21 cellular contexts compared by ENCODE assay signal in genomic region chr12:94250130-94250529, GRCh38.
DNase-seq lines count a peak whose midpoint lies in the region; ATAC-seq and TF ChIP-seq lines count a peak whose summit lies in the region.
"Had no signal": no experiment of that assay in that cellular context is flagged by ENCODE, and none has a peak within 500 bp of the region (broad histone marks: within the 10 kb centered on the region; RNA-seq: fewer than 3 reads in every experiment).

No MANE protein-coding gene starts in this region.

- H3K4me1 ChIP-seq in tibial artery = no peaks in the 10 kb centered on the region
- H3K4me1 ChIP-seq: Caco-2 had no signal

- no peaks in the 10 kb centered on the region for H3K9me3 Mint-ChIP-seq in activated T-cell treated with anti-CD3 and anti-CD28 coated beads, Interleukin-2, amount 50 U/mL, for 24 hours
- H3K9me3 Mint-ChIP-seq in activated T-cell treated with anti-CD3 and anti-CD28 coated beads, Interleukin-2, amount 50 U/mL, for 4 hours = no peaks in the 10 kb centered on the region
- no peaks in the 10 kb centered on the region for H3K9me3 Mint-ChIP-seq in activated B cell treated with CpG ODN at 0.5 μM for 24 hours
- no peaks in the 10 kb centered on the region for H3K9me3 Mint-ChIP-seq in osteocyte (ENCODE audit: unreplicated experiment)
- no peaks in the 10 kb centered on the region for H3K9me3 Mint-ChIP-seq in stimulated activated memory B cell treated with anti-CD40 and anti-IgM and Interleukin-4, amounts not matched to agents 10 μg/mL and 1 μg/mL and 100 μg/mL, for 72 hours
- H3K9me3 Mint-ChIP-seq: CD8-positive, alpha-beta T cell; HFFc6 had no signal

- no peaks in the 10 kb centered on the region for H3K9me3 ChIP-seq in tibial artery
- H3K9me3 ChIP-seq: BLaER1, Caco-2 had no signal

- no peak overlapping the region for H3K27ac ChIP-seq in tibial artery
- H3K27ac ChIP-seq: 22Rv1, BLaER1, C4-2B, GM23248 had no signal

- no peak for DNase-seq in activated T-cell treated with anti-CD3 and anti-CD28 coated beads, Interleukin-2, amount 50 U/mL, for 24 hours
- DNase-seq in activated T-cell treated with anti-CD3 and anti-CD28 coated beads, Interleukin-2, amount 50 U/mL, for 4 hours = no peak
- DNase-seq in activated B cell treated with CpG ODN at 0.5 μM for 24 hours = no peak
- DNase-seq in osteocyte (ENCODE audit: extremely low spot score, unreplicated experiment) = peak; percentile 38
- DNase-seq in tibial artery = no peak
- DNase-seq in NCI-H187 (lab: John Stamatoyannopoulos, UW) = no peak
- no peak for DNase-seq in activated CD8-positive, alpha-beta memory T cell treated with anti-CD3 and anti-CD28 coated beads, Interleukin-2, amount 50 U/mL, for 48 hours
- DNase-seq: Caco-2; CD4-positive, CD25-positive, alpha-beta regulatory T cell; CD8-positive, alpha-beta T cell; DMS153; DND-41; GM23248; H7; HFFc6 had no signal

- H3K27ac Mint-ChIP-seq in activated T-cell treated with anti-CD3 and anti-CD28 coated beads, Interleukin-2, amount 50 U/mL, for 24 hours = peak overlapping the region; percentile 30
- H3K27ac Mint-ChIP-seq in activated B cell treated with CpG ODN at 0.5 μM for 24 hours (peak overlapping the region; percentile 37), osteocyte (ENCODE audit: unreplicated experiment) (no peak overlapping the region)
- H3K27ac Mint-ChIP-seq in stimulated activated memory B cell treated with anti-CD40 and anti-IgM and Interleukin-4, amounts not matched to agents 10 μg/mL and 1 μg/mL and 100 μg/mL, for 72 hours = peak overlapping the region; percentile 53
- H3K27ac Mint-ChIP-seq: B cell; CD8-positive, alpha-beta T cell; HFFc6 had no signal

- POLR2A ChIA-PET in activated B cell treated with CpG ODN at 0.5 μM for 24 hours (lab: Charles Lee) = no interaction called here

- H3K36me3 ChIP-seq in tibial artery = no peaks in the 10 kb centered on the region
- H3K36me3 ChIP-seq: BLaER1 had no signal

- H3K4me3 ChIP-seq in tibial artery = no peak overlapping the region
- H3K4me3 ChIP-seq: BLaER1, GM23248 had no signal

- TF ChIP-seq CTCF in activated B cell treated with CpG ODN at 0.5 μM for 24 hours (IDR thresholded peaks at IDR 0.05) (no peak), osteocyte (IDR thresholded peaks at IDR 0.05) (no peak), tibial artery (IDR thresholded peaks at IDR 0.05) (no peak)

- no peak overlapping the region for H3K4me3 Mint-ChIP-seq in activated T-cell treated with anti-CD3 and anti-CD28 coated beads, Interleukin-2, amount 50 U/mL, for 24 hours
- no peak overlapping the region for H3K4me3 Mint-ChIP-seq in activated T-cell treated with anti-CD3 and anti-CD28 coated beads, Interleukin-2, amount 50 U/mL, for 4 hours
- no peak overlapping the region for H3K4me3 Mint-ChIP-seq in activated B cell treated with CpG ODN at 0.5 μM for 24 hours
- no peak overlapping the region for H3K4me3 Mint-ChIP-seq in osteocyte (ENCODE audit: unreplicated experiment)
- H3K4me3 Mint-ChIP-seq in stimulated activated memory B cell treated with anti-CD40 and anti-IgM and Interleukin-4, amounts not matched to agents 10 μg/mL and 1 μg/mL and 100 μg/mL, for 72 hours = no peak overlapping the region
- H3K4me3 Mint-ChIP-seq: B cell; CD4-positive, CD25-positive, alpha-beta regulatory T cell; CD8-positive, alpha-beta T cell; HFFc6 had no signal

- intact Hi-C loops in activated B cell treated with CpG ODN at 0.5 μM for 24 hours (cut with micrococcal nuclease) = no loop called here
- intact Hi-C loops in tibial artery (cut with DNase I; ENCODE audit: low total_unique reads) = no loop called here

- H3K36me3 Mint-ChIP-seq in activated T-cell treated with anti-CD3 and anti-CD28 coated beads, Interleukin-2, amount 50 U/mL, for 24 hours (ENCODE audit: low read depth) = peaks cover 39% of the 10 kb centered on the region
- peaks cover 31% of the 10 kb centered on the region for H3K36me3 Mint-ChIP-seq in activated T-cell treated with anti-CD3 and anti-CD28 coated beads, Interleukin-2, amount 50 U/mL, for 4 hours (ENCODE audit: insufficient read depth)
- H3K36me3 Mint-ChIP-seq in activated B cell treated with CpG ODN at 0.5 μM for 24 hours (ENCODE audit: low read depth) (peaks cover 67% of the 10 kb centered on the region), osteocyte (ENCODE audit: unreplicated experiment) (no peaks in the 10 kb centered on the region)
- peaks cover 80% of the 10 kb centered on the region for H3K36me3 Mint-ChIP-seq in stimulated activated memory B cell treated with anti-CD40 and anti-IgM and Interleukin-4, amounts not matched to agents 10 μg/mL and 1 μg/mL and 100 μg/mL, for 72 hours

- no peak for ATAC-seq in activated T-cell treated with anti-CD3 and anti-CD28 coated beads, Interleukin-2, amount 50 U/mL, for 4 hours
- ATAC-seq in activated B cell treated with CpG ODN at 0.5 μM for 24 hours (ENCODE audit: low read depth) = no peak
- ATAC-seq in stimulated activated memory B cell treated with anti-CD40 and anti-IgM and Interleukin-4, amounts not matched to agents 10 μg/mL and 1 μg/mL and 100 μg/mL, for 72 hours = no peak
- ATAC-seq: CD8-positive, alpha-beta T cell; HCT116 had no signal

- CTCF ChIA-PET in activated B cell treated with CpG ODN at 0.5 μM for 24 hours (lab: Charles Lee) = no interaction called here

- H3K27me3 Mint-ChIP-seq in activated T-cell treated with anti-CD3 and anti-CD28 coated beads, Interleukin-2, amount 50 U/mL, for 24 hours = no peaks in the 10 kb centered on the region
- H3K27me3 Mint-ChIP-seq in activated T-cell treated with anti-CD3 and anti-CD28 coated beads, Interleukin-2, amount 50 U/mL, for 4 hours (ENCODE audit: low read depth) = no peaks in the 10 kb centered on the region
- no peaks in the 10 kb centered on the region for H3K27me3 Mint-ChIP-seq in activated B cell treated with CpG ODN at 0.5 μM for 24 hours
- peaks cover 18% of the 10 kb centered on the region for H3K27me3 Mint-ChIP-seq in osteocyte (ENCODE audit: unreplicated experiment)
- H3K27me3 Mint-ChIP-seq in stimulated activated memory B cell treated with anti-CD40 and anti-IgM and Interleukin-4, amounts not matched to agents 10 μg/mL and 1 μg/mL and 100 μg/mL, for 72 hours = no peaks in the 10 kb centered on the region
- H3K27me3 Mint-ChIP-seq: B cell; CD4-positive, CD25-positive, alpha-beta regulatory T cell had no signal

- H3K4me1 Mint-ChIP-seq in activated T-cell treated with anti-CD3 and anti-CD28 coated beads, Interleukin-2, amount 50 U/mL, for 24 hours (ENCODE audit: low read depth) = peaks cover 14% of the 10 kb centered on the region
- H3K4me1 Mint-ChIP-seq in activated T-cell treated with anti-CD3 and anti-CD28 coated beads, Interleukin-2, amount 50 U/mL, for 4 hours (ENCODE audit: low read depth) = peaks cover 13% of the 10 kb centered on the region
- peaks cover 14% of the 10 kb centered on the region for H3K4me1 Mint-ChIP-seq in activated B cell treated with CpG ODN at 0.5 μM for 24 hours
- peaks cover 4% of the 10 kb centered on the region for H3K4me1 Mint-ChIP-seq in osteocyte (ENCODE audit: unreplicated experiment)
- H3K4me1 Mint-ChIP-seq in stimulated activated memory B cell treated with anti-CD40 and anti-IgM and Interleukin-4, amounts not matched to agents 10 μg/mL and 1 μg/mL and 100 μg/mL, for 72 hours = peaks cover 35% of the 10 kb centered on the region

- H3K27me3 ChIP-seq in tibial artery = no peaks in the 10 kb centered on the region
- H3K27me3 ChIP-seq: BLaER1 had no signal
